ENCODE assay signal across 20 cellular contexts in genomic region chr7:132497098-132497497, GRCh38.
"Had no signal": no experiment of that assay in that cellular context is flagged by ENCODE, and none has a peak within 500 bp of the region (broad histone marks: within the 10 kb centered on the region; RNA-seq: fewer than 3 reads in every experiment).

No MANE protein-coding gene starts in this region.

- H3K4me3 Mint-ChIP-seq: immature natural killer cell; memory B cell; naive thymus-derived CD4-positive, alpha-beta T cell had no signal

- H3K27ac Mint-ChIP-seq: memory B cell; naive thymus-derived CD4-positive, alpha-beta T cell had no signal

- H3K9me3 Mint-ChIP-seq: immature natural killer cell, memory B cell had no signal

- ATAC-seq: foreskin keratinocyte; gastroesophageal sphincter; heart left ventricle; left colon; left lobe of liver; naive thymus-derived CD4-positive, alpha-beta T cell had no signal

- H3K4me1 Mint-ChIP-seq: memory B cell had no signal

- H3K36me3 Mint-ChIP-seq: memory B cell had no signal

- DNase-seq: dermis blood vessel endothelial cell; dorsolateral prefrontal cortex; effector CD4-positive, alpha-beta T cell; effector memory CD4-positive, alpha-beta T cell; foreskin keratinocyte; heart left ventricle; hypothalamus; immature natural killer cell; islet precursor cell; kidney; kidney glomerular epithelial cell; left colon; left ventricle myocardium inferior; mammary epithelial cell; mesendoderm; midbrain; naive thymus-derived CD4-positive, alpha-beta T cell had no signal
